ENCODE assay signal across 15 cellular contexts in the genomic region with DNA sequence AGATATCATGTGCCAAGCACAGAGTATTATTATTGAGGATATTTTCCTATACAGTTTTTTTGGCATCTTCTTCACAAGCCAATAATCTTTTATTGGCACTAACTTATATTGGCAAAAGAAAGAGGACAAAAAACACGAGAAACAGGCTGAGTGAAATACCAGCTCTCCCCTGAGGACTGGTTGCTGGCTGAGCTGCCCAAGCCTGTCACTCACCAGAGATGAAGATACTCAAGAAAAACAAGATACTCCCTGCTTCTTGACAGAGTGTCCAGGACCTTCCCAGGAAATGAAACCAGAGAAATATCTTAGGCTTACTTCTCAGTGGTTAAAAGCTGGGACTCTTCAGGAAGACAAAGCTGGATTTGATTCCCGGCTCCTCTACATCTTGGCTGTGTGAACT.
DNase-seq lines count a peak whose midpoint lies in the region; ATAC-seq and TF ChIP-seq lines count a peak whose summit lies in the region.
"Had no signal": no experiment of that assay in that cellular context is flagged by ENCODE, and none has a peak within 500 bp of the region (broad histone marks: within the 10 kb centered on the region; RNA-seq: fewer than 3 reads in every experiment).

No MANE protein-coding gene starts in this region.

- H3K4me1 Mint-ChIP-seq in stimulated activated effector memory CD8-positive, alpha-beta T cell treated with anti-CD3 and anti-CD28 coated beads, Interleukin-12 subunit alpha, Interleukin-12 subunit beta, amount 100 ng/mL, for 72 hours: no peaks in the 10 kb centered on the region
- H3K4me1 Mint-ChIP-seq: GM23338 had no signal

- H3K27ac ChIP-seq in VCaP: peak overlapping the region; percentile 10; the same call in 1 of the 2 replicates
- H3K27ac ChIP-seq: Peyer's patch had no signal

- H3K27ac Mint-ChIP-seq in stimulated activated effector memory CD8-positive, alpha-beta T cell treated with anti-CD3 and anti-CD28 coated beads, Interleukin-12 subunit alpha, Interleukin-12 subunit beta, amount 100 ng/mL, for 72 hours: peak overlapping the region; percentile 38
- H3K27ac Mint-ChIP-seq: GM23338 had no signal

- TF ChIP-seq CTCF in VCaP (conservative IDR thresholded peaks at IDR 0.05): no peak

- H3K36me3 Mint-ChIP-seq in stimulated activated effector memory CD8-positive, alpha-beta T cell treated with anti-CD3 and anti-CD28 coated beads, Interleukin-12 subunit alpha, Interleukin-12 subunit beta, amount 100 ng/mL, for 72 hours: no peaks in the 10 kb centered on the region

- no peak for ATAC-seq in stimulated activated effector memory CD8-positive, alpha-beta T cell treated with anti-CD3 and anti-CD28 coated beads, Interleukin-12 subunit alpha, Interleukin-12 subunit beta, amount 100 ng/mL, for 72 hours
- ATAC-seq in HG02763 (IDR thresholded peaks at IDR 0.05; ENCODE audit: unreplicated experiment): no peak
- ATAC-seq: GM23338 had no signal

- no peak overlapping the region for H3K4me3 Mint-ChIP-seq in stimulated activated effector memory CD8-positive, alpha-beta T cell treated with anti-CD3 and anti-CD28 coated beads, Interleukin-12 subunit alpha, Interleukin-12 subunit beta, amount 100 ng/mL, for 72 hours
- H3K4me3 Mint-ChIP-seq: GM23338 had no signal

- peak; percentile 53 to 79 for DNase-seq in NCI-H446 (lab: John Stamatoyannopoulos, UW)
- peak; percentile 0 for DNase-seq in fibroblast of peridontal ligament (ENCODE audit: extremely low read depth)
- no peak for DNase-seq in stimulated activated effector memory CD8-positive, alpha-beta T cell treated with anti-CD3 and anti-CD28 coated beads, Interleukin-12 subunit alpha, Interleukin-12 subunit beta, amount 100 ng/mL, for 72 hours (ENCODE audit: low spot score in 2 of 2)
- no peak for DNase-seq in activated CD8-positive, alpha-beta memory T cell treated with anti-CD3 and anti-CD28 coated beads, Interleukin-2, amount 50 U/mL, for 48 hours
- no peak for DNase-seq in activated gamma-delta T cell (lab: John Stamatoyannopoulos, UW)
- DNase-seq: COR-L47, GF-D8, NCI-H1417 treated with DMSO at 0.1 percent for 48 hours, NCI-H1930, NCI-H524, Peyer's patch, SHP77 treated with DMSO at 0.1 percent for 48 hours had no signal

- peaks cover 2% of the 10 kb centered on the region for H3K9me3 Mint-ChIP-seq in stimulated activated effector memory CD8-positive, alpha-beta T cell treated with anti-CD3 and anti-CD28 coated beads, Interleukin-12 subunit alpha, Interleukin-12 subunit beta, amount 100 ng/mL, for 72 hours

Comparison
In these comparisons a context has a peak if more than half of its experiments do, and no peak if none do; other contexts are left out.
1. DNase-seq: peak in NCI-H446 (2 of 2) and fibroblast of peridontal ligament (single experiment); none in stimulated activated effector memory CD8-positive, alpha-beta T cell treated with anti-CD3 and anti-CD28 coated beads, Interleukin-12 subunit alpha, Interleukin-12 subunit beta, amount 100 ng/mL, for 72 hours (0 of 2), activated CD8-positive, alpha-beta memory T cell treated with anti-CD3 and anti-CD28 coated beads, Interleukin-2, amount 50 U/mL, for 48 hours (single experiment) and activated gamma-delta T cell (single experiment).